1 cellular context compared by ENCODE assay signal in genomic region chr16:15526097-15526496, GRCh38.
TF ChIP-seq lines count a peak whose summit lies in the region.

No MANE protein-coding gene starts in this region.

TF ChIP-seq in HEK293, 187 proteins besides CTCF, POLR2A, EP300 and RAD21 (continued from another document):
- TF ChIP-seq ZNF488 (tag by site-specific recombination; IDR thresholded peaks at IDR 0.05) (no peak), SCRT1 (tag by site-specific recombination; IDR thresholded peaks at IDR 0.05; ENCODE audit: borderline replicate concordance) (peak; percentile 74), SCRT2 (tag by site-specific recombination; IDR thresholded peaks at IDR 0.05) (peak; percentile 93), ZNF146 (tag by site-specific recombination; IDR thresholded peaks at IDR 0.05) (peak; percentile 89), ZNF148 (tag by site-specific recombination; IDR thresholded peaks at IDR 0.05; ENCODE audit: borderline replicate concordance) (no peak)
